Comparison of ENCODE assay signal across 8 cellular contexts in genomic region chr17:7217113-7217987, GRCh38. TPM values are rescaled to one million over a fixed set of nuclear protein-coding genes. Genes with fewer than 3 reads are reported as not detected.
DNase-seq lines count a peak whose midpoint lies in the region; ATAC-seq, FAIRE-seq and TF ChIP-seq lines count a peak whose summit lies in the region.

No MANE protein-coding gene starts in this region.

- no peak for TF ChIP-seq POLR2A in breast epithelium (IDR thresholded peaks at IDR 0.05)
- TF ChIP-seq POLR2A in lower leg skin (IDR thresholded peaks at IDR 0.05): no peak

- peaks cover 18% of the 10 kb centered on the region for H3K36me3 ChIP-seq in NT2/D1 (ENCODE audit: insufficient read depth, insufficient read length, low read length)
- H3K36me3 ChIP-seq in breast epithelium: no peaks in the 10 kb centered on the region
- H3K36me3 ChIP-seq in keratinocyte (ENCODE audit: control insufficient read depth in 2 of 2, extremely low read depth in 1 of 2, insufficient read depth in 2 of 2, low read length in 2 of 2): peaks cover 9 to 14% of the 10 kb centered on the region in 2 experiments
- H3K36me3 ChIP-seq in subcutaneous abdominal adipose tissue (ENCODE audit: control insufficient read depth in 5 of 5, insufficient read depth in 5 of 5, low read length in 5 of 5): peaks cover 0 to 14% (median 13%) of the 10 kb centered on the region in 5 donors

- TF ChIP-seq CTCF in breast epithelium (IDR thresholded peaks at IDR 0.05) (no peak), keratinocyte (optimal IDR thresholded peaks at IDR 0.05 in 1 of 3, IDR thresholded peaks at IDR 0.05 in 1 of 3, conservative IDR thresholded peaks at IDR 0.05 in 1 of 3; ENCODE audit: extremely low read depth in 1 of 3, insufficient read depth in 2 of 3, low read length in 3 of 3) (no peak), lower leg skin (IDR thresholded peaks at IDR 0.05) (no peak)

- FAIRE-seq in keratinocyte (lab: Jason Lieb, UNC): no peak

- peak overlapping the region; percentile 75 for H3K4me2 ChIP-seq in keratinocyte (ENCODE audit: control insufficient read depth, extremely low read depth, insufficient read depth, low read depth, low read length)

- no peaks in the 10 kb centered on the region for H3K9me1 ChIP-seq in keratinocyte (ENCODE audit: control insufficient read depth, extremely low read depth, insufficient read depth, low read length)

- peaks cover 1% of the 10 kb centered on the region for H3K27me3 Mint-ChIP-seq in activated CD4-positive, alpha-beta T cell treated with anti-CD3 and anti-CD28 coated beads, Interleukin-2, amount 10 ng/mL, durations not matched to agents 7 days and 5 days

- CTCF ChIA-PET in activated CD4-positive, alpha-beta T cell treated with anti-CD3 and anti-CD28 coated beads, Interleukin-2, amount 10 ng/mL, durations not matched to agents 7 days and 5 days (lab: Charles Lee): interaction anchor here (1.6 kb wide), 1 partner anchor 8 kb away, joined by 3 read pairs; no protein-coding TSS in a partner anchor

- H4K20me1 ChIP-seq in keratinocyte (ENCODE audit: control insufficient read depth, extremely low read depth, insufficient read depth, low read length): peaks cover 6% of the 10 kb centered on the region

- dilution Hi-C loops in keratinocyte (cut with MboI; ENCODE audit: extremely low pct_ligation_motif_present, low sequenced_read_pairs): no loop called here

- peaks cover 10% of the 10 kb centered on the region for H3K36me3 Mint-ChIP-seq in activated CD4-positive, alpha-beta T cell treated with anti-CD3 and anti-CD28 coated beads, Interleukin-2, amount 10 ng/mL, durations not matched to agents 7 days and 5 days (ENCODE audit: low read depth)

- POLR2A ChIA-PET in activated CD4-positive, alpha-beta T cell treated with anti-CD3 and anti-CD28 coated beads, Interleukin-2, amount 10 ng/mL, durations not matched to agents 7 days and 5 days (lab: Charles Lee): no interaction called here

- H3K9ac ChIP-seq in NT2/D1 (ENCODE audit: insufficient read length, low read depth): peak overlapping the region; percentile 79
- H3K9ac ChIP-seq in keratinocyte (ENCODE audit: control insufficient read depth, extremely low read depth, insufficient read depth, low read length): peak overlapping the region; percentile 39
- peak overlapping the region in 2 of 5 donors; percentile 41 to 72 for H3K9ac ChIP-seq in subcutaneous abdominal adipose tissue (ENCODE audit: low read length in 5 of 5)

- H3K4me3 ChIP-seq in NT2/D1 (ENCODE audit: insufficient read length, low read depth): peak overlapping the region; percentile 50
- peak overlapping the region; percentile 44 to 70 (median 47) for H3K4me3 ChIP-seq in breast epithelium
- H3K4me3 ChIP-seq in keratinocyte (ENCODE audit: control insufficient read depth in 2 of 3, extremely low read depth in 1 of 3, insufficient read depth in 2 of 3, low read depth in 1 of 3, low read length in 3 of 3): peak overlapping the region; percentile 19 to 73 (median 35)
- H3K4me3 ChIP-seq in subcutaneous abdominal adipose tissue (ENCODE audit: low read depth in 1 of 5, low read length in 5 of 5): peak overlapping the region; percentile 36 to 57 (median 49)
- H3K4me3 ChIP-seq in lower leg skin (ENCODE audit: low read depth, poor library complexity, severe bottlenecking): no peak overlapping the region

- H3K79me2 ChIP-seq in keratinocyte (ENCODE audit: control insufficient read depth, insufficient read depth, low read length): peaks cover 13% of the 10 kb centered on the region

- H3K4me1 Mint-ChIP-seq in activated CD4-positive, alpha-beta T cell treated with anti-CD3 and anti-CD28 coated beads, Interleukin-2, amount 10 ng/mL, durations not matched to agents 7 days and 5 days: peaks cover 72% of the 10 kb centered on the region

- no peaks in the 10 kb centered on the region for H3K9me3 Mint-ChIP-seq in activated CD4-positive, alpha-beta T cell treated with anti-CD3 and anti-CD28 coated beads, Interleukin-2, amount 10 ng/mL, durations not matched to agents 7 days and 5 days

- H3K9me3 ChIP-seq in NT2/D1 (ENCODE audit: insufficient read depth, low read length) (no peaks in the 10 kb centered on the region), breast epithelium (no peaks in the 10 kb centered on the region), keratinocyte (ENCODE audit: control insufficient read depth, low read depth, low read length) (no peaks in the 10 kb centered on the region), subcutaneous abdominal adipose tissue (ENCODE audit: control insufficient read depth in 5 of 5, low read length in 5 of 5) (no peaks in the 10 kb centered on the region)

- peak overlapping the region; percentile 58 for H3K4me3 Mint-ChIP-seq in activated CD4-positive, alpha-beta T cell treated with anti-CD3 and anti-CD28 coated beads, Interleukin-2, amount 10 ng/mL, durations not matched to agents 7 days and 5 days

- H3K27ac Mint-ChIP-seq in activated CD4-positive, alpha-beta T cell treated with anti-CD3 and anti-CD28 coated beads, Interleukin-2, amount 10 ng/mL, durations not matched to agents 7 days and 5 days: peak overlapping the region; percentile 82

- intact Hi-C loops in breast epithelium (cut with DNase I; ENCODE audit: low total_unique reads): no loop called here
- intact Hi-C loops in lower leg skin (cut with DNase I; ENCODE audit: low total_unique reads): no loop called here

- no peak for ATAC-seq in GM19328 (IDR thresholded peaks at IDR 0.05; ENCODE audit: unreplicated experiment)

- no peaks in the 10 kb centered on the region for H3K27me3 ChIP-seq in NT2/D1 (ENCODE audit: insufficient read depth, insufficient read length)
- no peaks in the 10 kb centered on the region for H3K27me3 ChIP-seq in breast epithelium
- no peaks in the 10 kb centered on the region for H3K27me3 ChIP-seq in keratinocyte (ENCODE audit: control insufficient read depth, extremely low read depth, insufficient read depth, low read length)
- H3K27me3 ChIP-seq in subcutaneous abdominal adipose tissue (ENCODE audit: control insufficient read depth in 5 of 5, insufficient read depth in 4 of 5, low read length in 5 of 5): peaks cover 0 to 9% (median 4%) of the 10 kb centered on the region in 5 donors

- WGBS in lower leg skin, 2 donors: 0 to 1% methylated on average over 23 to 27 of the region's 32 CpGs

- H3K4me1 ChIP-seq in NT2/D1 (ENCODE audit: insufficient read depth, insufficient read length): peaks cover 11% of the 10 kb centered on the region
- peaks cover 4 to 38% of the 10 kb centered on the region in 2 donors for H3K4me1 ChIP-seq in breast epithelium
- peaks cover 40% of the 10 kb centered on the region for H3K4me1 ChIP-seq in keratinocyte (ENCODE audit: control insufficient read depth, extremely low read depth, insufficient read depth, low read length)
- H3K4me1 ChIP-seq in subcutaneous abdominal adipose tissue (ENCODE audit: control insufficient read depth in 5 of 5, insufficient read depth in 5 of 5, low read length in 5 of 5): peaks cover 13 to 82% (median 74%) of the 10 kb centered on the region in 5 donors

- DNase-seq in activated CD4-positive, alpha-beta T cell treated with anti-CD3 and anti-CD28 coated beads, Interleukin-2, amount 10 ng/mL, durations not matched to agents 7 days and 5 days: no peak
- DNase-seq in activated CD4-positive, alpha-beta T cell treated with anti-CD3 and anti-CD28 coated beads, Interleukin-2, amount 50 U/mL, for 48 hours: no peak
- DNase-seq in NT2/D1 (ENCODE audit: low read depth, low spot score) (no peak), breast epithelium (ENCODE audit: low spot score in 2 of 2) (no peak), keratinocyte (ENCODE audit: low read depth, low spot score) (no peak), lower leg skin (ENCODE audit: low spot score in 2 of 2) (no peak)

- peak overlapping the region; percentile 100 for H3K27ac ChIP-seq in breast epithelium
- H3K27ac ChIP-seq in keratinocyte (ENCODE audit: control insufficient read depth, insufficient read depth, low read length): no peak overlapping the region
- no peak overlapping the region for H3K27ac ChIP-seq in subcutaneous abdominal adipose tissue (ENCODE audit: low read depth, low read length)

- peak overlapping the region; percentile 47 for H2AFZ ChIP-seq in keratinocyte (ENCODE audit: control insufficient read depth, low read length)

RNA-seq across cellular contexts. Expression of gene DLG4, which starts 2.3 kb away (rescaled TPM):
- 1 to 10 TPM; 9.4 to 9.5 TPM for total RNA-seq in activated CD4-positive, alpha-beta T cell treated with anti-CD3 and anti-CD28 coated beads, Interleukin-2, amount 10 ng/mL, durations not matched to agents 7 days and 5 days
- total RNA-seq in breast epithelium (10 to 100 TPM in 2 of 3 donors, 1 to 10 TPM in 1; 7.2 to 18.4 (median 11.1) TPM), lower leg skin (1 to 10 TPM; 2.7 to 7.7 (median 4.7) TPM)
- polyA plus RNA-seq in keratinocyte: 4.5 to 7.2 TPM (median 5.5 TPM) in 3 replicates
- polyA plus RNA-seq in keratinocyte (2011; ENCODE audit: low read depth): 2.0 TPM
- 2.5 and 5.6 TPM in 2 replicates for polyA plus RNA-seq in keratinocyte (2011; cell fraction: cytosol; rRNA removed)
- 18.1 and 23.3 TPM in 2 replicates for polyA plus RNA-seq in keratinocyte (2011; cell fraction: nucleus; rRNA removed)
- polyA plus RNA-seq in keratinocyte (2012; ENCODE audit: low replicate concordance): 3.8 and 7.9 TPM in 2 replicates
- polyA minus RNA-seq in keratinocyte: 4.7 to 19.3 TPM (median 5.7 TPM) in 3 replicates
- 9.2 TPM for polyA minus RNA-seq in keratinocyte (2011; cell fraction: cytosol; rRNA and poly(A)+ RNA removed)
- polyA minus RNA-seq in keratinocyte (2011; cell fraction: nucleus; rRNA and poly(A)+ RNA removed): 4.5 and 7.7 TPM in 2 replicates

RNA-seq across cellular contexts. Expression of gene ACADVL, which starts 2.4 kb away (rescaled TPM):
- total RNA-seq in activated CD4-positive, alpha-beta T cell treated with anti-CD3 and anti-CD28 coated beads, Interleukin-2, amount 10 ng/mL, durations not matched to agents 7 days and 5 days: 100 to 1,000 TPM; 338 to 370 TPM
- total RNA-seq in breast epithelium (1,000 to 10,000 TPM in 1 of 3 donors, 100 to 1,000 TPM in 2; 421 to 1,002 (median 829) TPM), lower leg skin (1,000 to 10,000 TPM in 1 of 4 donors, 100 to 1,000 TPM in 3; 703 to 1,179 (median 863) TPM)
- 300 to 633 TPM (median 301 TPM) in 3 replicates for polyA plus RNA-seq in keratinocyte
- polyA plus RNA-seq in keratinocyte (2011; ENCODE audit: low read depth): 320 TPM
- polyA plus RNA-seq in keratinocyte (2011; cell fraction: cytosol; rRNA removed): 104 and 182 TPM in 2 replicates
- polyA plus RNA-seq in keratinocyte (2011; cell fraction: nucleus; rRNA removed): 2,509 and 2,890 TPM in 2 replicates
- 288 and 791 TPM in 2 replicates for polyA plus RNA-seq in keratinocyte (2012; ENCODE audit: low replicate concordance)
- polyA minus RNA-seq in keratinocyte: 244 to 273 TPM (median 251 TPM) in 3 replicates
- 158 TPM for polyA minus RNA-seq in keratinocyte (2011; cell fraction: cytosol; rRNA and poly(A)+ RNA removed)
- 250 and 252 TPM in 2 replicates for polyA minus RNA-seq in keratinocyte (2011; cell fraction: nucleus; rRNA and poly(A)+ RNA removed)

RNA-seq across cellular contexts. Expression of gene DVL2, which starts 17.0 kb away (rescaled TPM):
- 10 to 100 TPM; 53.2 TPM for total RNA-seq in activated CD4-positive, alpha-beta T cell treated with anti-CD3 and anti-CD28 coated beads, Interleukin-2, amount 10 ng/mL, durations not matched to agents 7 days and 5 days
- total RNA-seq in breast epithelium (10 to 100 TPM; 32.0 to 58.2 (median 47.9) TPM), lower leg skin (10 to 100 TPM; 51.7 to 87.5 (median 67.8) TPM)
- 3.7 to 6.3 TPM (median 4.7 TPM) in 3 replicates for polyA plus RNA-seq in keratinocyte
- polyA plus RNA-seq in keratinocyte (2011; ENCODE audit: low read depth): 37.4 TPM
- polyA plus RNA-seq in keratinocyte (2011; cell fraction: cytosol; rRNA removed): 2.5 and 4.6 TPM in 2 replicates
- 13.5 and 19.5 TPM in 2 replicates for polyA plus RNA-seq in keratinocyte (2011; cell fraction: nucleus; rRNA removed)
- polyA plus RNA-seq in keratinocyte (2012; ENCODE audit: low replicate concordance): 18.0 and 25.1 TPM in 2 replicates
- polyA minus RNA-seq in keratinocyte: 9.5 to 27.7 TPM (median 17.8 TPM) in 3 replicates
- polyA minus RNA-seq in keratinocyte (2011; cell fraction: cytosol; rRNA and poly(A)+ RNA removed): 8.4 TPM
- polyA minus RNA-seq in keratinocyte (2011; cell fraction: nucleus; rRNA and poly(A)+ RNA removed): 11.5 and 17.1 TPM in 2 replicates

RNA-seq across cellular contexts. Expression of gene PHF23, which starts 21.9 kb away (rescaled TPM):
- total RNA-seq in activated CD4-positive, alpha-beta T cell treated with anti-CD3 and anti-CD28 coated beads, Interleukin-2, amount 10 ng/mL, durations not matched to agents 7 days and 5 days: 10 to 100 TPM; 55.9 to 59.2 TPM
- total RNA-seq in breast epithelium: 10 to 100 TPM; 22.1 to 40.4 (median 37.7) TPM
- polyA plus RNA-seq in keratinocyte: 52.8 to 61.6 TPM (median 55.3 TPM) in 3 replicates
- 43.8 TPM for polyA plus RNA-seq in keratinocyte (2011; ENCODE audit: low read depth)
- polyA plus RNA-seq in keratinocyte (2011; cell fraction: cytosol; rRNA removed): 50.2 and 55.4 TPM in 2 replicates
- 75.4 and 76.5 TPM in 2 replicates for polyA plus RNA-seq in keratinocyte (2011; cell fraction: nucleus; rRNA removed)
- polyA plus RNA-seq in keratinocyte (2012; ENCODE audit: low replicate concordance): 45.3 and 50.3 TPM in 2 replicates
- polyA minus RNA-seq in keratinocyte: 41.1 to 77.5 TPM (median 49.7 TPM) in 3 replicates
- polyA minus RNA-seq in keratinocyte (2011; cell fraction: cytosol; rRNA and poly(A)+ RNA removed): 36.1 TPM
- 41.4 and 42.0 TPM in 2 replicates for polyA minus RNA-seq in keratinocyte (2011; cell fraction: nucleus; rRNA and poly(A)+ RNA removed)
- 10 to 100 TPM; 23.4 to 32.5 (median 27.9) TPM for total RNA-seq in lower leg skin

RNA-seq across cellular contexts. Expression of gene GABARAP, which starts 24.9 kb away (rescaled TPM):
- 100 to 1,000 TPM; 256 to 279 TPM for total RNA-seq in activated CD4-positive, alpha-beta T cell treated with anti-CD3 and anti-CD28 coated beads, Interleukin-2, amount 10 ng/mL, durations not matched to agents 7 days and 5 days
- total RNA-seq in breast epithelium (100 to 1,000 TPM; 620 to 765 (median 631) TPM), lower leg skin (100 to 1,000 TPM; 253 to 667 (median 538) TPM)
- polyA plus RNA-seq in keratinocyte: 271 to 416 TPM (median 391 TPM) in 3 replicates
- polyA plus RNA-seq in keratinocyte (2011; ENCODE audit: low read depth): 120 TPM
- 578 and 682 TPM in 2 replicates for polyA plus RNA-seq in keratinocyte (2011; cell fraction: cytosol; rRNA removed)
- 185 and 186 TPM in 2 replicates for polyA plus RNA-seq in keratinocyte (2011; cell fraction: nucleus; rRNA removed)
- 266 and 545 TPM in 2 replicates for polyA plus RNA-seq in keratinocyte (2012; ENCODE audit: low replicate concordance)
- 235 to 333 TPM (median 240 TPM) in 3 replicates for polyA minus RNA-seq in keratinocyte
- 161 TPM for polyA minus RNA-seq in keratinocyte (2011; cell fraction: cytosol; rRNA and poly(A)+ RNA removed)
- 27.8 and 46.5 TPM in 2 replicates for polyA minus RNA-seq in keratinocyte (2011; cell fraction: nucleus; rRNA and poly(A)+ RNA removed)

Comparison
In these comparisons a context has a peak if more than half of its experiments do, and no peak if none do; other contexts are left out.
1. H3K27ac ChIP-seq: peak in breast epithelium (2 of 2); none in keratinocyte (single experiment) and subcutaneous abdominal adipose tissue (single experiment).